15 cellular contexts compared by ENCODE assay signal in genomic region chr10:8069108-8069507, GRCh38. TPM values are rescaled to one million over a fixed set of nuclear protein-coding genes. Genes with fewer than 3 reads are reported as not detected.
DNase-seq lines count a peak whose midpoint lies in the region; ATAC-seq lines count a peak whose summit lies in the region.
"Had no signal": no experiment of that assay in that cellular context is flagged by ENCODE, and none has a peak within 500 bp of the region (broad histone marks: within the 10 kb centered on the region; RNA-seq: fewer than 3 reads in every experiment).

No MANE protein-coding gene starts in this region.

- no peak for DNase-seq in activated T-cell treated with anti-CD3 and anti-CD28 coated beads, Interleukin-2, amount 50 U/mL, for 72 hours
- DNase-seq in activated T-cell treated with anti-CD3 and anti-CD28 coated beads for 4 hours (no peak), NCI-H1436 treated with DMSO at 0.1 percent for 48 hours (lab: John Stamatoyannopoulos, UW) (no peak)
- no peak for DNase-seq in activated naive CD8-positive, alpha-beta T cell treated with anti-CD3 and anti-CD28 coated beads, Interleukin-2, amount 10 ng/mL, durations not matched to agents 7 days and 5 days
- DNase-seq in stimulated activated naive CD8-positive, alpha-beta T cell treated with anti-CD3 and anti-CD28 coated beads, Interleukin-15, Interleukin-2, amounts not matched to agents 100 U/mL and 50 U/mL, for 24 hours = no peak
- DNase-seq: DMS153, NCI-H1092, NCI-H345, OCI-M1, SW 1271, testis had no signal

- no peaks in the 10 kb centered on the region for H3K27me3 Mint-ChIP-seq in activated T-cell treated with anti-CD3 and anti-CD28 coated beads, Interleukin-2, amount 50 U/mL, for 72 hours (ENCODE audit: low read depth)
- H3K27me3 Mint-ChIP-seq in activated naive CD8-positive, alpha-beta T cell treated with anti-CD3 and anti-CD28 coated beads, Interleukin-2, amount 10 ng/mL, durations not matched to agents 7 days and 5 days = no peaks in the 10 kb centered on the region

- peak in 1 of 2 donors; percentile 5 for ATAC-seq in activated T-cell treated with anti-CD3 and anti-CD28 coated beads, Interleukin-2, amount 50 U/mL, for 72 hours (replicated peaks in 1 of 2)
- ATAC-seq in HG02870 (IDR thresholded peaks at IDR 0.05; ENCODE audit: unreplicated experiment) = peak; percentile 49
- ATAC-seq in activated naive CD8-positive, alpha-beta T cell treated with anti-CD3 and anti-CD28 coated beads, Interleukin-2, amount 10 ng/mL, durations not matched to agents 7 days and 5 days (ENCODE audit: low read depth) = no peak
- peak; percentile 6 for ATAC-seq in stimulated activated naive CD8-positive, alpha-beta T cell treated with anti-CD3 and anti-CD28 coated beads, Interleukin-15, Interleukin-2, amounts not matched to agents 100 U/mL and 50 U/mL, for 24 hours
- no peak for ATAC-seq in GM21737 (IDR thresholded peaks at IDR 0.05; ENCODE audit: unreplicated experiment)
- ATAC-seq in HG03342 (IDR thresholded peaks at IDR 0.05; ENCODE audit: unreplicated experiment) = no peak

- peaks cover 40 to 71% of the 10 kb centered on the region in 2 donors for H3K36me3 Mint-ChIP-seq in activated T-cell treated with anti-CD3 and anti-CD28 coated beads, Interleukin-2, amount 50 U/mL, for 72 hours (ENCODE audit: insufficient read depth in 2 of 2)
- peaks cover 84% of the 10 kb centered on the region for H3K36me3 Mint-ChIP-seq in activated naive CD8-positive, alpha-beta T cell treated with anti-CD3 and anti-CD28 coated beads, Interleukin-2, amount 10 ng/mL, durations not matched to agents 7 days and 5 days

- peak overlapping the region; percentile 34 to 93 for H3K4me3 Mint-ChIP-seq in activated T-cell treated with anti-CD3 and anti-CD28 coated beads, Interleukin-2, amount 50 U/mL, for 72 hours
- peak overlapping the region; percentile 19 for H3K4me3 Mint-ChIP-seq in activated naive CD8-positive, alpha-beta T cell treated with anti-CD3 and anti-CD28 coated beads, Interleukin-2, amount 10 ng/mL, durations not matched to agents 7 days and 5 days

- POLR2A ChIA-PET in activated naive CD8-positive, alpha-beta T cell treated with anti-CD3 and anti-CD28 coated beads, Interleukin-2, amount 10 ng/mL, durations not matched to agents 7 days and 5 days (lab: Charles Lee) = no interaction called here

- no peaks in the 10 kb centered on the region for H3K9me3 Mint-ChIP-seq in activated T-cell treated with anti-CD3 and anti-CD28 coated beads, Interleukin-2, amount 50 U/mL, for 72 hours
- no peaks in the 10 kb centered on the region for H3K9me3 Mint-ChIP-seq in activated naive CD8-positive, alpha-beta T cell treated with anti-CD3 and anti-CD28 coated beads, Interleukin-2, amount 10 ng/mL, durations not matched to agents 7 days and 5 days

- peak overlapping the region; percentile 66 for H3K27ac Mint-ChIP-seq in activated T-cell treated with anti-CD3 and anti-CD28 coated beads, Interleukin-2, amount 50 U/mL, for 72 hours
- peak overlapping the region; percentile 45 for H3K27ac Mint-ChIP-seq in activated naive CD8-positive, alpha-beta T cell treated with anti-CD3 and anti-CD28 coated beads, Interleukin-2, amount 10 ng/mL, durations not matched to agents 7 days and 5 days

- peaks cover 98% of the 10 kb centered on the region for H3K4me1 Mint-ChIP-seq in activated T-cell treated with anti-CD3 and anti-CD28 coated beads, Interleukin-2, amount 50 U/mL, for 72 hours (ENCODE audit: low read depth)
- peaks cover 60% of the 10 kb centered on the region for H3K4me1 Mint-ChIP-seq in activated naive CD8-positive, alpha-beta T cell treated with anti-CD3 and anti-CD28 coated beads, Interleukin-2, amount 10 ng/mL, durations not matched to agents 7 days and 5 days

RNA-seq across cellular contexts. Expression of gene GATA3, which starts 14.6 kb away (rescaled TPM):
- 10 to 100 TPM; 40.4 to 50.2 TPM for total RNA-seq in activated T-cell treated with anti-CD3 and anti-CD28 coated beads, Interleukin-2, amount 50 U/mL, for 72 hours
- total RNA-seq in activated naive CD8-positive, alpha-beta T cell treated with anti-CD3 and anti-CD28 coated beads, Interleukin-2, amount 10 ng/mL, durations not matched to agents 7 days and 5 days = 10 to 100 TPM; 48.3 to 49.1 TPM
- total RNA-seq: chondrocyte had no signal

Comparison
In these comparisons a context has a peak if more than half of its experiments do, and no peak if none do; other contexts are left out.
1. ATAC-seq: peak in HG02870 (single experiment) and stimulated activated naive CD8-positive, alpha-beta T cell treated with anti-CD3 and anti-CD28 coated beads, Interleukin-15, Interleukin-2, amounts not matched to agents 100 U/mL and 50 U/mL, for 24 hours (single experiment); none in activated naive CD8-positive, alpha-beta T cell treated with anti-CD3 and anti-CD28 coated beads, Interleukin-2, amount 10 ng/mL, durations not matched to agents 7 days and 5 days (single experiment), GM21737 (single experiment) and HG03342 (single experiment).